Comparison of ENCODE assay signal across 8 cellular contexts in genomic region chr5:163505475-163506457, GRCh38.
DNase-seq lines count a peak whose midpoint lies in the region; ATAC-seq and TF ChIP-seq lines count a peak whose summit lies in the region.

TSS of gene MAT2B (plus strand) at chr5:163505619. CDS start at chr5:163505687, 68 bp downstream.

- H3K4me3 ChIP-seq in AG10803 (ENCODE audit: low read length): peak within 1 kb of the TSS; percentile 82

- DNase-seq in AG10803 (ENCODE audit: low read depth) (peak; percentile 88), NCI-H345 treated with DMSO at 0.1 percent for 48 hours (lab: John Stamatoyannopoulos, UW; ENCODE audit: unreplicated experiment) (peak; percentile 87), iris pigment epithelial cell (ENCODE audit: low read depth) (peak; percentile 95)
- DNase-seq in activated CD4-positive, CD25-positive, alpha-beta regulatory T cell (lab: John Stamatoyannopoulos, UW): peak; percentile 87 to 96 (median 93)
- DNase-seq in central memory CD4-positive, alpha-beta T cell: peak; percentile 96
- DNase-seq in stimulated activated CD4-positive, alpha-beta T cell treated with anti-CD3 and anti-CD28 coated beads, Interleukin-12 subunit alpha, Interleukin-12 subunit beta, amount 100 ng/mL, for 4 hours: peak; percentile 92

- TF ChIP-seq CTCF in AG10803 (conservative IDR thresholded peaks at IDR 0.05; ENCODE audit: low read length): peak; percentile 44

- ATAC-seq in GM19025 (IDR thresholded peaks at IDR 0.05; ENCODE audit: low read depth, unreplicated experiment) (peak; percentile 89), HG03342 (IDR thresholded peaks at IDR 0.05; ENCODE audit: unreplicated experiment) (peak; percentile 87)

Comparison
In these comparisons a context has a peak if more than half of its experiments do, and no peak if none do; other contexts are left out.
1. Peak in every context shown above with its lines: DNase-seq, ATAC-seq and H3K4me3 ChIP-seq.